ENCODE assay signal across 12 cellular contexts in the genomic region with DNA sequence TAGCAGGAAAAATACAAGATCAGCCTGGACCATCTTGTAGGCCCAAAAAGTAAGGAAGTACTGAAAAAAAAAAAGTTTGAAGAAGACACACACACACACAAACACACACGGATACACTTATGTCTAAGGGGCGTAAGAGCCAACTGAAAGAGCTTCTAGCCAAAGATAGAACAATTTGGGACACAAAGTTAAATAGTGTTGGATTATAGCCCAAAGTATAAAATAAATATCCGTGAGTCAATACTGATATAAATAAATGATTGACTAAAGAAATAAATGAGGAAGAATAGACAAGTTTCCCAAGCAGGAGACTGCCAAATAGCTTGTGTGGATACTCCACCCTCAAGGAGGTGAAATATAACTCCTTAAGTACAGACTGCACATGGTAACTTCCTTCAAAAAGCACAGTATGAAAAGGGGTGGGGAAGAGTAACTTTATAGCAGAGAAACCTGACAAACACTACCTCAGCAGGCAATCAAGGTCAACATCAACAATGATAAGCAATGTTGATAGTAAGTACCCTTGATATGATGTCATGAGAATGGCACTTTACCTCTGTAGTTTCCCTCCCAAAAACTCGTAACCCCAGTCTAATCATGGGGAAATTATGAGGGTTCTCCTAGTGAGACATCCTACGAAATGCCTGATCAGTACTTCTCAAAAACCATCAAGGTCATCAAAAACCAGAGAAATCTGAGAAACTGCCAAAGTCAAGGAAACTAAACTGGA.
"Had no signal": no experiment of that assay in that cellular context is flagged by ENCODE, and none has a peak within 500 bp of the region (broad histone marks: within the 10 kb centered on the region; RNA-seq: fewer than 3 reads in every experiment).

No MANE protein-coding gene starts in this region.

- H3K9me3 Mint-ChIP-seq: stimulated activated effector memory CD8-positive, alpha-beta T cell treated with anti-CD3 and anti-CD28 coated beads, Interleukin-12 subunit alpha, Interleukin-12 subunit beta, amount 100 ng/mL, for 72 hours had no signal

- H3K4me1 Mint-ChIP-seq: stimulated activated effector memory CD8-positive, alpha-beta T cell treated with anti-CD3 and anti-CD28 coated beads, Interleukin-12 subunit alpha, Interleukin-12 subunit beta, amount 100 ng/mL, for 72 hours had no signal

- H3K9me3 ChIP-seq: upper lobe of left lung had no signal

- DNase-seq: activated CD4-positive, alpha-beta T cell treated with anti-CD3 and anti-CD28 coated beads, Interleukin-2, amount 50 U/mL, for 4 hours; activated CD4-positive, CD25-positive, alpha-beta regulatory T cell treated with anti-CD3 and anti-CD28 coated beads, Interleukin-2, amount 50 U/mL, for 72 hours; activated effector memory CD4-positive, alpha-beta T cell treated with anti-CD3 and anti-CD28 coated beads, Interleukin-2, amount 50 U/mL, for 16 hours; activated T-cell treated with anti-CD3 and anti-CD28 coated beads, Interleukin-2, amount 50 U/mL, for 1 hour; amygdala; brain microvascular endothelial cell; dorsolateral prefrontal cortex; nephron progenitor cell; retina; upper lobe of left lung had no signal

- H3K27me3 ChIP-seq: brain microvascular endothelial cell, dorsolateral prefrontal cortex, upper lobe of left lung had no signal

- H3K27ac Mint-ChIP-seq: activated naive CD8-positive, alpha-beta T cell; nephron progenitor cell; stimulated activated effector memory CD8-positive, alpha-beta T cell treated with anti-CD3 and anti-CD28 coated beads, Interleukin-12 subunit alpha, Interleukin-12 subunit beta, amount 100 ng/mL, for 72 hours had no signal

- H3K27ac ChIP-seq: brain microvascular endothelial cell, dorsolateral prefrontal cortex, upper lobe of left lung had no signal

- H3K4me3 ChIP-seq: dorsolateral prefrontal cortex, upper lobe of left lung had no signal

- H3K4me1 ChIP-seq: upper lobe of left lung had no signal

- H3K36me3 Mint-ChIP-seq: activated naive CD8-positive, alpha-beta T cell; stimulated activated effector memory CD8-positive, alpha-beta T cell treated with anti-CD3 and anti-CD28 coated beads, Interleukin-12 subunit alpha, Interleukin-12 subunit beta, amount 100 ng/mL, for 72 hours had no signal

- H3K36me3 ChIP-seq: brain microvascular endothelial cell, upper lobe of left lung had no signal

- H3K4me3 Mint-ChIP-seq: activated naive CD8-positive, alpha-beta T cell; nephron progenitor cell; stimulated activated effector memory CD8-positive, alpha-beta T cell treated with anti-CD3 and anti-CD28 coated beads, Interleukin-12 subunit alpha, Interleukin-12 subunit beta, amount 100 ng/mL, for 72 hours had no signal
